Comparison of ENCODE assay signal across 7 cellular contexts in the genomic region with DNA sequence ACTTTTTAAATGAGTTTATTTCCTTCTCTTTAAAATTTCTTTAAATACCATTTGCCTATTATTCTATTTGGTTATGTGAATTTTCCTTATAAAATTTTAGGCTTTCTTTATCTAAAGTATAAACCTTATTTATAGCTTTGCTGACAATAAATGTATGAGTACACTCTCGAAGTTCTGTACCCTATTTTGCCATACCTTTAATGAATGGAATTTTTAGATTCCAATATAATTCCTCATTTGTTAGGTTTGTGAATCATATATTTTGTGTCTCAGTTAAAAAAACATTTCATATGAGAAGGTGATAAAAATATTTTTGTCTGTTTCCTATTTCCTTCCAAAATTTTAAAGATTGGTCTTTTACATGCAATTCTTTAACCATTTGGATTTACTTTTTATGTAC.
"Had no signal": no experiment of that assay in that cellular context is flagged by ENCODE, and none has a peak within 500 bp of the region (broad histone marks: within the 10 kb centered on the region; RNA-seq: fewer than 3 reads in every experiment).

No MANE protein-coding gene starts in this region.

- H3K9me3 Mint-ChIP-seq: H9 had no signal

- H3K27ac ChIP-seq: GM23248, HL-60 had no signal

- H3K4me3 Mint-ChIP-seq: H9 had no signal

- H3K36me3 Mint-ChIP-seq: IgD-negative memory B cell had no signal

- H3K4me1 Mint-ChIP-seq: IgD-negative memory B cell had no signal

- H3K27me3 Mint-ChIP-seq: IgD-negative memory B cell had no signal

- FAIRE-seq: HepG2 had no signal

- DNase-seq: GM23248, GOT3, H9, KBM-7 had no signal

- ATAC-seq: HepG2 had no signal

- H3K27ac Mint-ChIP-seq: IgD-negative memory B cell had no signal

- H3K4me3 ChIP-seq: GM23248 had no signal
